Comparison of ENCODE assay signal across 8 cellular contexts in the genomic region with DNA sequence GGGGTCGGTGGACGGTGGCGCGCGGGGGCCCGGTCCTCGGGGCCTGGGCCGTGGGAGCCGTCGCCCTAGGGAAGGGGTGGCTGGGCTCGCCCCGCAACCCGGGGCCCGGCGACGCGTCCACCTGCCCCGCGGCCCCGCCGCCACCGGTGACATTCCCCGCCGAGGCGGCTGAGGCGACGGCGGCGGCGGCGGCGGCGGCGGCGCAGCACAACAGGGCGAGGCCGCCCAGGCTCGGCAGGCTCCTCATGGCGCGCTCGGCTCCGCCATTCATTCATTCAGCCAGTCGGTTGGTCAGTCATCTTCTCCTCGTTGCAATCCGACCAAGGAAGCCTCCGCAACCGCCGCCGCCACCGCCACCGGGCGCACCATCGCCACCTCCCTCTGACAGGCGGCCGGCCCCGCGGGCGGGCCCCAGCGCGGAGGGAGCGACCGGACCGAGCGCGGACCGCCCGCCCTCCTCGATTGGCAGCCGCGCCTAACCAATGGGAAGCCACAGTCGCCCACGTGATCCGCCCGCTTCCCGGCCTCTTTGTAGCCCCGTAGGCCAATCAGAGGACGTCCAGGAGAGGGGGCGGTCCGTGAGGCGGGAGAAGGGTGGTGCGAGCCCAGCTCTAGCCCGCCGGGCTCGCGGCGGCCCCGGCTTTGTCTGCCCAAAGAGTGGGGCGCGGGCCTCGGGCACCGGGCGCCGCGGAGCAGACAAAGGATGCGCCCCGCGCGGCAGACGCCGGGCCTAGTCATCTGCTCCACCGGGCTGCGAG. TPM values are rescaled to one million over a fixed set of nuclear protein-coding genes. Genes with fewer than 3 reads are reported as not detected.
A peak's percentile ranks its signal among the peaks of the same experiment; 100 is the strongest.
DNase-seq lines count a peak whose midpoint lies in the region; TF ChIP-seq lines count a peak whose summit lies in the region.

A gene (minus strand): TSS at position 383 of the 758 bp plus-strand sequence. CDS start 112 bp downstream, at position 271.

- H3K4me1 Mint-ChIP-seq in H9 (peaks cover 14 to 28% of the 10 kb centered on the region in 2 experiments), nephron progenitor cell (peaks cover 52% of the 10 kb centered on the region)
- H3K4me1 Mint-ChIP-seq in stimulated activated naive CD8-positive, alpha-beta T cell treated with anti-CD3 and anti-CD28 coated beads, Interleukin-15, Interleukin-2, amounts not matched to agents 100 ng/mL and 50 ng/mL, for 24 hours (ENCODE audit: low read depth) = peaks cover 43% of the 10 kb centered on the region

- H3K9ac ChIP-seq in ES-I3 (ENCODE audit: low read depth, low read length) (peak within 1 kb of the TSS; percentile 87), H9 (ENCODE audit: extremely low read depth, insufficient read length, low read length) (peak within 1 kb of the TSS; percentile 36)

- H3K27ac Mint-ChIP-seq in H9 (no peak within 1 kb of the TSS), nephron progenitor cell (no peak within 1 kb of the TSS)
- peak within 1 kb of the TSS; percentile 65 for H3K27ac Mint-ChIP-seq in stimulated activated naive CD8-positive, alpha-beta T cell treated with anti-CD3 and anti-CD28 coated beads, Interleukin-15, Interleukin-2, amounts not matched to agents 100 ng/mL and 50 ng/mL, for 24 hours

- H3K79me2 ChIP-seq in H9 (ENCODE audit: insufficient read depth, low read length) = no peaks in the 10 kb centered on the region

- no peak within 1 kb of the TSS for H4K8ac ChIP-seq in H9 (replicated peaks; ENCODE audit: insufficient read length, low read depth, low read length)

- TF ChIP-seq POLR2A in Raji (IDR thresholded peaks at IDR 0.05; ENCODE audit: insufficient read depth, low read depth, low read length) = peak; percentile 69

- no peak within 1 kb of the TSS for H3K56ac ChIP-seq in H9 (ENCODE audit: insufficient read length, low read depth, low read length)

- no peak within 1 kb of the TSS for H4K5ac ChIP-seq in H9 (ENCODE audit: insufficient read length, low read depth, low read length)

- peak within 1 kb of the TSS; percentile 61 for H3K18ac ChIP-seq in H9 (ENCODE audit: insufficient read length, low read depth, low read length)

- TF ChIP-seq CTCF in H9 (conservative IDR thresholded peaks at IDR 0.05) (no peak), nephron progenitor cell (IDR thresholded peaks at IDR 0.05) (no peak)

- peaks cover 13% of the 10 kb centered on the region; the same call in 1 of the 2 replicates for H3K27me3 ChIP-seq in H9 (ENCODE audit: insufficient read depth, low read length)

- peak within 1 kb of the TSS; percentile 72 for H3K14ac ChIP-seq in H9 (ENCODE audit: insufficient read depth, low read length)

- no peak within 1 kb of the TSS for H3K4ac ChIP-seq in H9 (ENCODE audit: low read depth, low read length)

- H3K9me3 ChIP-seq in ES-I3 (ENCODE audit: control insufficient read depth, insufficient read depth, low read length) (no peaks in the 10 kb centered on the region), H9 (ENCODE audit: control insufficient read depth, low read depth, low read length) (no peaks in the 10 kb centered on the region)

- no peak within 1 kb of the TSS for H3K27ac ChIP-seq in H9 (ENCODE audit: insufficient read length, low read depth, low read length)

- H3K27me3 Mint-ChIP-seq in H9 (ENCODE audit: low read depth) = peaks cover 34% of the 10 kb centered on the region
- peaks cover 27% of the 10 kb centered on the region for H3K27me3 Mint-ChIP-seq in nephron progenitor cell (ENCODE audit: low read depth, poor library complexity)
- no peaks in the 10 kb centered on the region for H3K27me3 Mint-ChIP-seq in stimulated activated naive CD8-positive, alpha-beta T cell treated with anti-CD3 and anti-CD28 coated beads, Interleukin-15, Interleukin-2, amounts not matched to agents 100 ng/mL and 50 ng/mL, for 24 hours

- H2BK15ac ChIP-seq in H9 (ENCODE audit: low read depth, low read length) = no peak within 1 kb of the TSS

- H3K36me3 ChIP-seq in ES-I3 (ENCODE audit: insufficient read depth, low read length) = no peaks in the 10 kb centered on the region; the same call in 1 of the 2 replicates

- H3K4me1 ChIP-seq in ES-I3 (ENCODE audit: insufficient read depth, low read length) (no peaks in the 10 kb centered on the region; the same call in 1 of the 2 replicates), H9 (ENCODE audit: insufficient read depth, low read length) (no peaks in the 10 kb centered on the region)

- WGBS in H9 (ENCODE audit: extremely low coverage, insufficient read length, low lambda C conversion rate) = no CpG with 5 or more reads among the region's 102 CpGs

- peak within 1 kb of the TSS; percentile 28 for H3K4me2 ChIP-seq in H9 (ENCODE audit: insufficient read depth, insufficient read length, low read length)

- H4K91ac ChIP-seq in H9 (ENCODE audit: insufficient read length, low read depth, low read length) = no peak within 1 kb of the TSS

- H3K23ac ChIP-seq in H9 (ENCODE audit: insufficient read length, low read depth, low read length) = no peak within 1 kb of the TSS

- H3K4me3 Mint-ChIP-seq in H9 = peak within 1 kb of the TSS; percentile 80 to 88
- peak within 1 kb of the TSS; percentile 88 for H3K4me3 Mint-ChIP-seq in nephron progenitor cell
- peak within 1 kb of the TSS; percentile 84 for H3K4me3 Mint-ChIP-seq in stimulated activated naive CD8-positive, alpha-beta T cell treated with anti-CD3 and anti-CD28 coated beads, Interleukin-15, Interleukin-2, amounts not matched to agents 100 ng/mL and 50 ng/mL, for 24 hours

- no peaks in the 10 kb centered on the region for H3K79me1 ChIP-seq in H9 (ENCODE audit: insufficient read depth, low read depth, low read length, poor library complexity, severe bottlenecking)

- H3K9me3 Mint-ChIP-seq in H9 = no peaks in the 10 kb centered on the region
- H3K9me3 Mint-ChIP-seq in nephron progenitor cell = no peaks in the 10 kb centered on the region
- H3K9me3 Mint-ChIP-seq in stimulated activated naive CD8-positive, alpha-beta T cell treated with anti-CD3 and anti-CD28 coated beads, Interleukin-15, Interleukin-2, amounts not matched to agents 100 ng/mL and 50 ng/mL, for 24 hours = no peaks in the 10 kb centered on the region

- peaks cover 10% of the 10 kb centered on the region for H3K23me2 ChIP-seq in H9 (ENCODE audit: insufficient read length, low read depth, low read length, poor library complexity, severe bottlenecking)

- no peaks in the 10 kb centered on the region for H4K20me1 ChIP-seq in H9 (ENCODE audit: control insufficient read depth, insufficient read depth, insufficient read length)

- no peak within 1 kb of the TSS for H2BK20ac ChIP-seq in H9 (ENCODE audit: low read depth, low read length, poor library complexity, severe bottlenecking)

- no peak within 1 kb of the TSS for H2BK120ac ChIP-seq in H9 (ENCODE audit: low read depth, low read length, poor library complexity, severe bottlenecking)

- H3T11ph ChIP-seq in H9 (ENCODE audit: low read length) = no peak within 1 kb of the TSS

- peak; percentile 97 for DNase-seq in H9
- DNase-seq in M059J (ENCODE audit: low read depth) = peak; percentile 98
- peak; percentile 99 for DNase-seq in activated effector memory CD4-positive, alpha-beta T cell treated with anti-CD3 and anti-CD28 coated beads, Interleukin-2, amount 50 U/mL, for 16 hours
- peak; percentile 94 for DNase-seq in fibroblast of the conjunctiva (ENCODE audit: low read depth)
- peak; percentile 97 for DNase-seq in nephron progenitor cell

- no peak within 1 kb of the TSS for H2BK5ac ChIP-seq in H9 (ENCODE audit: insufficient read length, low read length)

- no peak within 1 kb of the TSS for H2BK12ac ChIP-seq in H9 (ENCODE audit: insufficient read length, low read depth, low read length)

- no peak within 1 kb of the TSS for H2AFZ ChIP-seq in H9 (ENCODE audit: low read length)

- H3K36me3 Mint-ChIP-seq in H9 (ENCODE audit: insufficient read depth in 1 of 3, low read depth in 3 of 3) (no peaks in the 10 kb centered on the region), nephron progenitor cell (ENCODE audit: low read depth) (no peaks in the 10 kb centered on the region)
- no peaks in the 10 kb centered on the region for H3K36me3 Mint-ChIP-seq in stimulated activated naive CD8-positive, alpha-beta T cell treated with anti-CD3 and anti-CD28 coated beads, Interleukin-15, Interleukin-2, amounts not matched to agents 100 ng/mL and 50 ng/mL, for 24 hours (ENCODE audit: low read depth)

- H2AK5ac ChIP-seq in H9 (ENCODE audit: insufficient read length, low read length) = no peak within 1 kb of the TSS

RNA-seq across cellular contexts. Expression of the gene that starts here (rescaled TPM):
- 0.94 and 0.99 TPM in 2 replicates for total RNA-seq in H9 (2021)
- total RNA-seq in M059J (2014; rRNA removed; shearing (Covaris generic)) = 6.4 and 15.0 TPM in 2 replicates

Comparison
In these comparisons a context has a peak if more than half of its experiments do, and no peak if none do; other contexts are left out.
1. Peak in DNase-seq, H3K9ac ChIP-seq and H3K4me2 ChIP-seq in H9; RNA of the gene not detected or under 1 TPM.